18 cellular contexts compared by ENCODE assay signal in the genomic region with DNA sequence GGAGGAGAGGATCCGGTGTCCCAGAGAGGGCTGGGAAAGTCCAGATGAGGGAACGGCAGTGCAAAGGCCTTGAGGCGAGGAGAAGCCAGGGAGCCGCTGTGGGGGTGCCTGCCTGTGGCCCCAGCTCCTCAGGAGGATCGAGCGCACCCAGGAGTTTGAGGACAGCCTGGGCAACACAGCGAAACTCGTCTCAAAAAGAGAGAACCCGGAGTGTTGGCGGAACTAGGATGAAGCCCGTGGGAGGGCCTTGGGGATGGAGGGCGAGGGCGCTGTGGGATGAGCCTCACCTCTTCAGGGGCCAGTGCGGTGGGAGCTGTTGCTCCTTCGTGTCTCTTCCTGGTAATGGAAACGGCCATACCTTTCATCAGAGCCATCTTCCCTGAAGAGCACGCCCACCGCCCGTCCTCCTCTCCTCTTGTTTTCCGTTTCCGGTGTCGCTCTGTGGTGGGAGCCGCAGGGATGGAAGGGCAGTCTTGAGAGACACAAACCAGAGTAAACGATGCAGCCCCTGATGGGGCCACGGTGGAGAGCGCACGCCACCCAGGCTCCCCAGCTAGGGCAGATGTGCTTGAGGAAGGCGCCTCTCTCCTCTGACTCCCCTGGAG. TPM values are rescaled to one million over a fixed set of nuclear protein-coding genes. Genes with fewer than 3 reads are reported as not detected.
"Had no signal": no experiment of that assay in that cellular context is flagged by ENCODE, and none has a peak within 500 bp of the region (broad histone marks: within the 10 kb centered on the region; RNA-seq: fewer than 3 reads in every experiment).

No MANE protein-coding gene starts in this region.

- H3K4me3 ChIP-seq: cardiac muscle cell, pancreas, sigmoid colon, tibial nerve had no signal

- H3K9me3 Mint-ChIP-seq: activated naive CD4-positive, alpha-beta T cell treated with anti-CD3 and anti-CD28 coated beads, Interleukin-2, amount 50 U/mL, for 24 hours; activated T-cell treated with anti-CD3 and anti-CD28 coated beads, Interleukin-2, amount 50 U/mL, for 72 hours; naive thymus-derived CD8-positive, alpha-beta T cell had no signal

- DNase-seq: activated CD4-positive, CD25-positive, alpha-beta regulatory T cell treated with anti-CD3 and anti-CD28 coated beads, Interleukin-2, amount 50 U/mL, for 72 hours; activated CD8-positive, alpha-beta memory T cell treated with anti-CD3 and anti-CD28 coated beads for 24 hours; activated effector memory CD4-positive, alpha-beta T cell treated with anti-CD3 and anti-CD28 coated beads, Interleukin-2, amount 50 U/mL, for 16 hours; activated T-cell treated with anti-CD3 and anti-CD28 coated beads, Interleukin-2, amount 50 U/mL, for 72 hours; foreskin keratinocyte; mesendoderm; sigmoid colon; stimulated activated naive CD4-positive, alpha-beta T cell treated with Interleukin-2 at 50 U/mL for 16 hours; SW 1271; T-helper 2 cell had no signal

- H3K27ac Mint-ChIP-seq: activated naive CD4-positive, alpha-beta T cell treated with anti-CD3 and anti-CD28 coated beads, Interleukin-2, amount 50 U/mL, for 24 hours; activated T-cell treated with anti-CD3 and anti-CD28 coated beads, Interleukin-2, amount 50 U/mL, for 72 hours had no signal

- H3K4me1 Mint-ChIP-seq: activated naive CD4-positive, alpha-beta T cell treated with anti-CD3 and anti-CD28 coated beads, Interleukin-2, amount 50 U/mL, for 24 hours had no signal

- H3K4me3 Mint-ChIP-seq: activated naive CD4-positive, alpha-beta T cell treated with anti-CD3 and anti-CD28 coated beads, Interleukin-2, amount 50 U/mL, for 24 hours; activated T-cell treated with anti-CD3 and anti-CD28 coated beads, Interleukin-2, amount 50 U/mL, for 72 hours; naive thymus-derived CD8-positive, alpha-beta T cell had no signal

- H3K27ac ChIP-seq: foreskin keratinocyte, neutrophil, tibial nerve, VCaP had no signal

- H3K4me1 ChIP-seq: tibial nerve had no signal

- H3K27me3 Mint-ChIP-seq: activated naive CD4-positive, alpha-beta T cell treated with anti-CD3 and anti-CD28 coated beads, Interleukin-2, amount 50 U/mL, for 24 hours; naive thymus-derived CD8-positive, alpha-beta T cell had no signal

- ATAC-seq: activated T-cell treated with anti-CD3 and anti-CD28 coated beads, Interleukin-2, amount 50 U/mL, for 72 hours; foreskin keratinocyte; naive thymus-derived CD8-positive, alpha-beta T cell; pancreas had no signal

- H3K9me3 ChIP-seq: neutrophil, pancreas, sigmoid colon, tibial nerve had no signal

- H3K27me3 ChIP-seq: cardiac muscle cell, dorsolateral prefrontal cortex, foreskin keratinocyte, neutrophil, pancreas, sigmoid colon, tibial nerve had no signal

RNA-seq across cellular contexts. Expression of a gene that starts 54.6 kb away (rescaled TPM):
- polyA plus RNA-seq: naive thymus-derived CD8-positive, alpha-beta T cell had no signal
